ENCODE assay signal across 8 cellular contexts in genomic region chr9:5587024-5587423, GRCh38. TPM values are rescaled to one million over a fixed set of nuclear protein-coding genes. Genes with fewer than 3 reads are reported as not detected.
A peak's percentile ranks its signal among the peaks of the same experiment; 100 is the strongest.
DNase-seq lines count a peak whose midpoint lies in the region; ATAC-seq and TF ChIP-seq lines count a peak whose summit lies in the region.
"Had no signal": no experiment of that assay in that cellular context is flagged by ENCODE, and none has a peak within 500 bp of the region (broad histone marks: within the 10 kb centered on the region; RNA-seq: fewer than 3 reads in every experiment).

No MANE protein-coding gene starts in this region.

- CTCF ChIA-PET in activated CD8-positive, alpha-beta T cell treated with anti-CD3 and anti-CD28 coated beads, Interleukin-2, amount 10 ng/mL, durations not matched to agents 7 days and 5 days (lab: Charles Lee) = interaction anchor here (0.7 to 5.6 kb wide), 8 partner anchors 12 to 401 kb away, joined by 3 to 127 read pairs (median 6); partner anchors contain the start of genes CD274, INSL6 and PLGRKT

- H3K36me3 Mint-ChIP-seq in activated CD8-positive, alpha-beta T cell treated with anti-CD3 and anti-CD28 coated beads, Interleukin-2, amount 10 ng/mL, durations not matched to agents 7 days and 5 days (ENCODE audit: low read depth) = peaks cover 2% of the 10 kb centered on the region
- peaks cover 6% of the 10 kb centered on the region for H3K36me3 Mint-ChIP-seq in stimulated activated memory B cell treated with anti-CD40 and anti-IgM and Interleukin-4, amounts not matched to agents 10 μg/mL and 1 μg/mL and 100 μg/mL, for 72 hours

- POLR2A ChIA-PET in activated CD8-positive, alpha-beta T cell treated with anti-CD3 and anti-CD28 coated beads, Interleukin-2, amount 10 ng/mL, durations not matched to agents 7 days and 5 days (lab: Charles Lee) = interaction anchor here (0.9 to 2.2 kb wide), 4 partner anchors 41 to 149 kb away, joined by 4 to 16 read pairs (median 4); partner anchors contain the start of genes CD274, PDCD1LG2 and PLGRKT

- no peak overlapping the region for H3K4me3 ChIP-seq in fibroblast of villous mesenchyme (ENCODE audit: low read depth, low read length)

- peaks cover 36% of the 10 kb centered on the region for H3K4me1 Mint-ChIP-seq in activated CD8-positive, alpha-beta T cell treated with anti-CD3 and anti-CD28 coated beads, Interleukin-2, amount 10 ng/mL, durations not matched to agents 7 days and 5 days (ENCODE audit: low read depth)
- H3K4me1 Mint-ChIP-seq in stimulated activated memory B cell treated with anti-CD40 and anti-IgM and Interleukin-4, amounts not matched to agents 10 μg/mL and 1 μg/mL and 100 μg/mL, for 72 hours = peaks cover 72% of the 10 kb centered on the region

- H3K9me3 Mint-ChIP-seq in activated CD8-positive, alpha-beta T cell treated with anti-CD3 and anti-CD28 coated beads, Interleukin-2, amount 10 ng/mL, durations not matched to agents 7 days and 5 days (ENCODE audit: insufficient read depth) = peaks cover 3% of the 10 kb centered on the region
- H3K9me3 Mint-ChIP-seq in stimulated activated memory B cell treated with anti-CD40 and anti-IgM and Interleukin-4, amounts not matched to agents 10 μg/mL and 1 μg/mL and 100 μg/mL, for 72 hours = peaks cover 3% of the 10 kb centered on the region

- no peaks in the 10 kb centered on the region for H3K27me3 Mint-ChIP-seq in activated CD8-positive, alpha-beta T cell treated with anti-CD3 and anti-CD28 coated beads, Interleukin-2, amount 10 ng/mL, durations not matched to agents 7 days and 5 days (ENCODE audit: low read depth)
- H3K27me3 Mint-ChIP-seq in stimulated activated memory B cell treated with anti-CD40 and anti-IgM and Interleukin-4, amounts not matched to agents 10 μg/mL and 1 μg/mL and 100 μg/mL, for 72 hours = no peaks in the 10 kb centered on the region

- peak overlapping the region; percentile 76 for H3K27ac Mint-ChIP-seq in activated CD8-positive, alpha-beta T cell treated with anti-CD3 and anti-CD28 coated beads, Interleukin-2, amount 10 ng/mL, durations not matched to agents 7 days and 5 days
- peak overlapping the region; percentile 95 for H3K27ac Mint-ChIP-seq in stimulated activated memory B cell treated with anti-CD40 and anti-IgM and Interleukin-4, amounts not matched to agents 10 μg/mL and 1 μg/mL and 100 μg/mL, for 72 hours

- no peak for TF ChIP-seq CTCF in fibroblast of villous mesenchyme (IDR thresholded peaks at IDR 0.05; ENCODE audit: insufficient read depth, low read depth, low read length)

- H3K4me3 Mint-ChIP-seq in activated CD8-positive, alpha-beta T cell treated with anti-CD3 and anti-CD28 coated beads, Interleukin-2, amount 10 ng/mL, durations not matched to agents 7 days and 5 days = no peak overlapping the region
- no peak overlapping the region for H3K4me3 Mint-ChIP-seq in stimulated activated memory B cell treated with anti-CD40 and anti-IgM and Interleukin-4, amounts not matched to agents 10 μg/mL and 1 μg/mL and 100 μg/mL, for 72 hours

- no peak for DNase-seq in activated CD8-positive, alpha-beta T cell treated with anti-CD3 and anti-CD28 coated beads, Interleukin-2, amount 10 ng/mL, durations not matched to agents 7 days and 5 days
- DNase-seq in fibroblast of villous mesenchyme (ENCODE audit: low read depth) (peak; percentile 76), NCI-H2029 (lab: John Stamatoyannopoulos, UW) (no peak)
- DNase-seq: NCI-H748 treated with DMSO at 0.1 percent for 48 hours had no signal

- ATAC-seq in HG02642 (IDR thresholded peaks at IDR 0.05; ENCODE audit: poor library complexity, unreplicated experiment) (peak; percentile 26), GM19395 (IDR thresholded peaks at IDR 0.05; ENCODE audit: unreplicated experiment) (no peak), HG03342 (IDR thresholded peaks at IDR 0.05; ENCODE audit: unreplicated experiment) (no peak)
- peak; percentile 12 for ATAC-seq in activated CD8-positive, alpha-beta T cell treated with anti-CD3 and anti-CD28 coated beads, Interleukin-2, amount 10 ng/mL, durations not matched to agents 7 days and 5 days
- ATAC-seq in stimulated activated memory B cell treated with anti-CD40 and anti-IgM and Interleukin-4, amounts not matched to agents 10 μg/mL and 1 μg/mL and 100 μg/mL, for 72 hours = no peak

RNA-seq across cellular contexts. Expression of gene RIC1, which starts 41.9 kb away (rescaled TPM):
- total RNA-seq in activated CD8-positive, alpha-beta T cell treated with anti-CD3 and anti-CD28 coated beads, Interleukin-2, amount 10 ng/mL, durations not matched to agents 7 days and 5 days = 10 to 100 TPM; 16.7 to 17.8 TPM
- 57.3 and 71.2 TPM in 2 replicates for total RNA-seq in fibroblast of villous mesenchyme

Comparison
In these comparisons a context has a peak if more than half of its experiments do, and no peak if none do; other contexts are left out.
1. ATAC-seq: peak in HG02642 (single experiment) and activated CD8-positive, alpha-beta T cell treated with anti-CD3 and anti-CD28 coated beads, Interleukin-2, amount 10 ng/mL, durations not matched to agents 7 days and 5 days (single experiment); none in stimulated activated memory B cell treated with anti-CD40 and anti-IgM and Interleukin-4, amounts not matched to agents 10 μg/mL and 1 μg/mL and 100 μg/mL, for 72 hours (single experiment), GM19395 (single experiment) and HG03342 (single experiment).